In genomic region chr12:106527356-106527755, GRCh38 we compare ENCODE assay signal across 1 cellular context.
TF ChIP-seq lines count a peak whose summit lies in the region.

No MANE protein-coding gene starts in this region.

TF ChIP-seq in endothelial cell of umbilical vein, 7 proteins besides CTCF, POLR2A, EP300 and RAD21:
- no peak for TF ChIP-seq FOS (IDR thresholded peaks at IDR 0.05; ENCODE audit: borderline replicate concordance, insufficient read depth, low read length)
- TF ChIP-seq GATA2 (IDR thresholded peaks at IDR 0.05; ENCODE audit: insufficient read depth, insufficient read length, low read depth, low read length): peak; percentile 38
- no peak for TF ChIP-seq MAX (IDR thresholded peaks at IDR 0.05; ENCODE audit: insufficient read depth, insufficient read length)
